1 cellular context compared by ENCODE assay signal in genomic region chr5:442335-443238, GRCh38.
TF ChIP-seq lines count a peak whose summit lies in the region.

Gene EXOC3 (plus strand): TSS chr5:443176. CDS start chr5:446206, 3,030 bp downstream.

TF ChIP-seq in K562, 482 proteins besides CTCF, POLR2A, EP300 and RAD21 (continued from another document and continues in another):
- TF ChIP-seq ZNF639 (CRISPR knock-in tag; conservative IDR thresholded peaks at IDR 0.05 in 1 of 2, IDR thresholded peaks at IDR 0.05 in 1 of 2) (peak in 1 of 2 experiments; percentile 75; a peak in 1 of 4 replicates), STAT5A (IDR thresholded peaks at IDR 0.05; ENCODE audit: borderline replicate concordance, low read length) (no peak), ZNF740 (CRISPR knock-in tag; IDR thresholded peaks at IDR 0.05) (no peak), ZNF740 (tag; IDR thresholded peaks at IDR 0.05) (no peak), MYBL2 (IDR thresholded peaks at IDR 0.05; ENCODE audit: low read depth) (no peak), MYBL2 (CRISPR knock-in tag; IDR thresholded peaks at IDR 0.05; ENCODE audit: borderline replicate concordance) (no peak), ZNF217 (CRISPR knock-in tag; IDR thresholded peaks at IDR 0.05) (no peak), SMAD3 (CRISPR knock-in tag; conservative IDR thresholded peaks at IDR 0.05) (no peak), CBX1 (IDR thresholded peaks at IDR 0.05; ENCODE audit: low read depth) (0 out of 2 replicates have a peak, but pooled peaks have one; percentile 19), ZKSCAN8 (CRISPR knock-in tag; IDR thresholded peaks at IDR 0.05) (no peak), BCOR (IDR thresholded peaks at IDR 0.05) (peak; percentile 44; the same call in 1 of the 2 replicates), ZBTB11 (CRISPR knock-in tag; IDR thresholded peaks at IDR 0.05) (peak; percentile 47 to 90 (median 58); a peak in 4 of 6 replicates), LCOR (CRISPR knock-in tag; IDR thresholded peaks at IDR 0.05) (peak; percentile 40; the same call in 1 of the 2 replicates)
- TF ChIP-seq, protein P1, sequence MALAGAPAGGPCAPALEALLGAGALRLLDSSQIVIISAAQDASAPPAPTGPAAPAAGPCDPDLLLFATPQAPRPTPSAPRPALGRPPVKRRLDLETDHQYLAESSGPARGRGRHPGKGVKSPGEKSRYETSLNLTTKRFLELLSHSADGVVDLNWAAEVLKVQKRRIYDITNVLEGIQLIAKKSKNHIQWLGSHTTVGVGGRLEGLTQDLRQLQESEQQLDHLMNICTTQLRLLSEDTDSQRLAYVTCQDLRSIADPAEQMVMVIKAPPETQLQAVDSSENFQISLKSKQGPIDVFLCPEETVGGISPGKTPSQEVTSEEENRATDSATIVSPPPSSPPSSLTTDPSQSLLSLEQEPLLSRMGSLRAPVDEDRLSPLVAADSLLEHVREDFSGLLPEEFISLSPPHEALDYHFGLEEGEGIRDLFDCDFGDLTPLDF (CRISPR knock-in tag; IDR thresholded peaks at IDR 0.05): 0 out of 2 replicates have a peak, but pooled peaks have one; percentile 43
- TF ChIP-seq, protein P2, sequence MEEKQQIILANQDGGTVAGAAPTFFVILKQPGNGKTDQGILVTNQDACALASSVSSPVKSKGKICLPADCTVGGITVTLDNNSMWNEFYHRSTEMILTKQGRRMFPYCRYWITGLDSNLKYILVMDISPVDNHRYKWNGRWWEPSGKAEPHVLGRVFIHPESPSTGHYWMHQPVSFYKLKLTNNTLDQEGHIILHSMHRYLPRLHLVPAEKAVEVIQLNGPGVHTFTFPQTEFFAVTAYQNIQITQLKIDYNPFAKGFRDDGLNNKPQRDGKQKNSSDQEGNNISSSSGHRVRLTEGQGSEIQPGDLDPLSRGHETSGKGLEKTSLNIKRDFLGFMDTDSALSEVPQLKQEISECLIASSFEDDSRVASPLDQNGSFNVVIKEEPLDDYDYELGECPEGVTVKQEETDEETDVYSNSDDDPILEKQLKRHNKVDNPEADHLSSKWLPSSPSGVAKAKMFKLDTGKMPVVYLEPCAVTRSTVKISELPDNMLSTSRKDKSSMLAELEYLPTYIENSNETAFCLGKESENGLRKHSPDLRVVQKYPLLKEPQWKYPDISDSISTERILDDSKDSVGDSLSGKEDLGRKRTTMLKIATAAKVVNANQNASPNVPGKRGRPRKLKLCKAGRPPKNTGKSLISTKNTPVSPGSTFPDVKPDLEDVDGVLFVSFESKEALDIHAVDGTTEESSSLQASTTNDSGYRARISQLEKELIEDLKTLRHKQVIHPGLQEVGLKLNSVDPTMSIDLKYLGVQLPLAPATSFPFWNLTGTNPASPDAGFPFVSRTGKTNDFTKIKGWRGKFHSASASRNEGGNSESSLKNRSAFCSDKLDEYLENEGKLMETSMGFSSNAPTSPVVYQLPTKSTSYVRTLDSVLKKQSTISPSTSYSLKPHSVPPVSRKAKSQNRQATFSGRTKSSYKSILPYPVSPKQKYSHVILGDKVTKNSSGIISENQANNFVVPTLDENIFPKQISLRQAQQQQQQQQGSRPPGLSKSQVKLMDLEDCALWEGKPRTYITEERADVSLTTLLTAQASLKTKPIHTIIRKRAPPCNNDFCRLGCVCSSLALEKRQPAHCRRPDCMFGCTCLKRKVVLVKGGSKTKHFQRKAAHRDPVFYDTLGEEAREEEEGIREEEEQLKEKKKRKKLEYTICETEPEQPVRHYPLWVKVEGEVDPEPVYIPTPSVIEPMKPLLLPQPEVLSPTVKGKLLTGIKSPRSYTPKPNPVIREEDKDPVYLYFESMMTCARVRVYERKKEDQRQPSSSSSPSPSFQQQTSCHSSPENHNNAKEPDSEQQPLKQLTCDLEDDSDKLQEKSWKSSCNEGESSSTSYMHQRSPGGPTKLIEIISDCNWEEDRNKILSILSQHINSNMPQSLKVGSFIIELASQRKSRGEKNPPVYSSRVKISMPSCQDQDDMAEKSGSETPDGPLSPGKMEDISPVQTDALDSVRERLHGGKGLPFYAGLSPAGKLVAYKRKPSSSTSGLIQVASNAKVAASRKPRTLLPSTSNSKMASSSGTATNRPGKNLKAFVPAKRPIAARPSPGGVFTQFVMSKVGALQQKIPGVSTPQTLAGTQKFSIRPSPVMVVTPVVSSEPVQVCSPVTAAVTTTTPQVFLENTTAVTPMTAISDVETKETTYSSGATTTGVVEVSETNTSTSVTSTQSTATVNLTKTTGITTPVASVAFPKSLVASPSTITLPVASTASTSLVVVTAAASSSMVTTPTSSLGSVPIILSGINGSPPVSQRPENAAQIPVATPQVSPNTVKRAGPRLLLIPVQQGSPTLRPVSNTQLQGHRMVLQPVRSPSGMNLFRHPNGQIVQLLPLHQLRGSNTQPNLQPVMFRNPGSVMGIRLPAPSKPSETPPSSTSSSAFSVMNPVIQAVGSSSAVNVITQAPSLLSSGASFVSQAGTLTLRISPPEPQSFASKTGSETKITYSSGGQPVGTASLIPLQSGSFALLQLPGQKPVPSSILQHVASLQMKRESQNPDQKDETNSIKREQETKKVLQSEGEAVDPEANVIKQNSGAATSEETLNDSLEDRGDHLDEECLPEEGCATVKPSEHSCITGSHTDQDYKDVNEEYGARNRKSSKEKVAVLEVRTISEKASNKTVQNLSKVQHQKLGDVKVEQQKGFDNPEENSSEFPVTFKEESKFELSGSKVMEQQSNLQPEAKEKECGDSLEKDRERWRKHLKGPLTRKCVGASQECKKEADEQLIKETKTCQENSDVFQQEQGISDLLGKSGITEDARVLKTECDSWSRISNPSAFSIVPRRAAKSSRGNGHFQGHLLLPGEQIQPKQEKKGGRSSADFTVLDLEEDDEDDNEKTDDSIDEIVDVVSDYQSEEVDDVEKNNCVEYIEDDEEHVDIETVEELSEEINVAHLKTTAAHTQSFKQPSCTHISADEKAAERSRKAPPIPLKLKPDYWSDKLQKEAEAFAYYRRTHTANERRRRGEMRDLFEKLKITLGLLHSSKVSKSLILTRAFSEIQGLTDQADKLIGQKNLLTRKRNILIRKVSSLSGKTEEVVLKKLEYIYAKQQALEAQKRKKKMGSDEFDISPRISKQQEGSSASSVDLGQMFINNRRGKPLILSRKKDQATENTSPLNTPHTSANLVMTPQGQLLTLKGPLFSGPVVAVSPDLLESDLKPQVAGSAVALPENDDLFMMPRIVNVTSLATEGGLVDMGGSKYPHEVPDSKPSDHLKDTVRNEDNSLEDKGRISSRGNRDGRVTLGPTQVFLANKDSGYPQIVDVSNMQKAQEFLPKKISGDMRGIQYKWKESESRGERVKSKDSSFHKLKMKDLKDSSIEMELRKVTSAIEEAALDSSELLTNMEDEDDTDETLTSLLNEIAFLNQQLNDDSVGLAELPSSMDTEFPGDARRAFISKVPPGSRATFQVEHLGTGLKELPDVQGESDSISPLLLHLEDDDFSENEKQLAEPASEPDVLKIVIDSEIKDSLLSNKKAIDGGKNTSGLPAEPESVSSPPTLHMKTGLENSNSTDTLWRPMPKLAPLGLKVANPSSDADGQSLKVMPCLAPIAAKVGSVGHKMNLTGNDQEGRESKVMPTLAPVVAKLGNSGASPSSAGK (IDR thresholded peaks at IDR 0.05): peak; percentile 99
- TF ChIP-seq, protein P3, sequence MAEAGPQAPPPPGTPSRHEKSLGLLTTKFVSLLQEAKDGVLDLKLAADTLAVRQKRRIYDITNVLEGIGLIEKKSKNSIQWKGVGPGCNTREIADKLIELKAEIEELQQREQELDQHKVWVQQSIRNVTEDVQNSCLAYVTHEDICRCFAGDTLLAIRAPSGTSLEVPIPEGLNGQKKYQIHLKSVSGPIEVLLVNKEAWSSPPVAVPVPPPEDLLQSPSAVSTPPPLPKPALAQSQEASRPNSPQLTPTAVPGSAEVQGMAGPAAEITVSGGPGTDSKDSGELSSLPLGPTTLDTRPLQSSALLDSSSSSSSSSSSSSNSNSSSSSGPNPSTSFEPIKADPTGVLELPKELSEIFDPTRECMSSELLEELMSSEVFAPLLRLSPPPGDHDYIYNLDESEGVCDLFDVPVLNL (CRISPR knock-in tag; IDR thresholded peaks at IDR 0.05; ENCODE audit: low read depth): 0 out of 2 replicates have a peak, but pooled peaks have one; percentile 37
- TF ChIP-seq, protein P4, sequence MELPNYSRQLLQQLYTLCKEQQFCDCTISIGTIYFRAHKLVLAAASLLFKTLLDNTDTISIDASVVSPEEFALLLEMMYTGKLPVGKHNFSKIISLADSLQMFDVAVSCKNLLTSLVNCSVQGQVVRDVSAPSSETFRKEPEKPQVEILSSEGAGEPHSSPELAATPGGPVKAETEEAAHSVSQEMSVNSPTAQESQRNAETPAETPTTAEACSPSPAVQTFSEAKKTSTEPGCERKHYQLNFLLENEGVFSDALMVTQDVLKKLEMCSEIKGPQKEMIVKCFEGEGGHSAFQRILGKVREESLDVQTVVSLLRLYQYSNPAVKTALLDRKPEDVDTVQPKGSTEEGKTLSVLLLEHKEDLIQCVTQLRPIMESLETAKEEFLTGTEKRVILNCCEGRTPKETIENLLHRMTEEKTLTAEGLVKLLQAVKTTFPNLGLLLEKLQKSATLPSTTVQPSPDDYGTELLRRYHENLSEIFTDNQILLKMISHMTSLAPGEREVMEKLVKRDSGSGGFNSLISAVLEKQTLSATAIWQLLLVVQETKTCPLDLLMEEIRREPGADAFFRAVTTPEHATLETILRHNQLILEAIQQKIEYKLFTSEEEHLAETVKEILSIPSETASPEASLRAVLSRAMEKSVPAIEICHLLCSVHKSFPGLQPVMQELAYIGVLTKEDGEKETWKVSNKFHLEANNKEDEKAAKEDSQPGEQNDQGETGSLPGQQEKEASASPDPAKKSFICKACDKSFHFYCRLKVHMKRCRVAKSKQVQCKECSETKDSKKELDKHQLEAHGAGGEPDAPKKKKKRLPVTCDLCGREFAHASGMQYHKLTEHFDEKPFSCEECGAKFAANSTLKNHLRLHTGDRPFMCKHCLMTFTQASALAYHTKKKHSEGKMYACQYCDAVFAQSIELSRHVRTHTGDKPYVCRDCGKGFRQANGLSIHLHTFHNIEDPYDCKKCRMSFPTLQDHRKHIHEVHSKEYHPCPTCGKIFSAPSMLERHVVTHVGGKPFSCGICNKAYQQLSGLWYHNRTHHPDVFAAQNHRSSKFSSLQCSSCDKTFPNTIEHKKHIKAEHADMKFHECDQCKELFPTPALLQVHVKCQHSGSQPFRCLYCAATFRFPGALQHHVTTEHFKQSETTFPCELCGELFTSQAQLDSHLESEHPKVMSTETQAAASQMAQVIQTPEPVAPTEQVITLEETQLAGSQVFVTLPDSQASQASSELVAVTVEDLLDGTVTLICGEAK (IDR thresholded peaks at IDR 0.05): peak; percentile 97
- TF ChIP-seq, protein P4 (CRISPR knock-in tag; IDR thresholded peaks at IDR 0.05): no peak
